ENCODE assay signal across 25 cellular contexts in genomic region chr16:71520550-71520949, GRCh38. TPM values are rescaled to one million over a fixed set of nuclear protein-coding genes. Genes with fewer than 3 reads are reported as not detected.
A peak's percentile ranks its signal among the peaks of the same experiment; 100 is the strongest.
DNase-seq lines count a peak whose midpoint lies in the region; ATAC-seq, FAIRE-seq and TF ChIP-seq lines count a peak whose summit lies in the region.
"Had no signal": no experiment of that assay in that cellular context is flagged by ENCODE, and none has a peak within 500 bp of the region (broad histone marks: within the 10 kb centered on the region; RNA-seq: fewer than 3 reads in every experiment).

No MANE protein-coding gene starts in this region.

- no peak overlapping the region; the same call in 1 of the 2 replicates for H2AK5ac ChIP-seq in H1 (ENCODE audit: low read depth, low read length)

- no peak for TF ChIP-seq RAD21 in HCT116 (IDR thresholded peaks at IDR 0.05; ENCODE audit: low read depth)
- TF ChIP-seq RAD21 in H1 (IDR thresholded peaks at IDR 0.05 in 1 of 2, conservative IDR thresholded peaks at IDR 0.05 in 1 of 2; ENCODE audit: low read depth in 2 of 2, low read length in 2 of 2) = no peak

- no peak overlapping the region for H4K5ac ChIP-seq in H1 (ENCODE audit: insufficient read length, low read depth, low read length)

- POLR2A ChIA-PET in HCT116 (lab: Charles Lee) = no interaction called here
- POLR2A ChIA-PET in PC-3 (lab: Charles Lee; ENCODE audit: unreplicated experiment) = no interaction called here
- POLR2A ChIA-PET in H1 (lab: Charles Lee; ENCODE audit: partially characterized antibody) = no interaction called here

- intact Hi-C loops in HCT116 (cut with micrococcal nuclease) = no loop called here
- intact Hi-C loops in PC-3 (cut with micrococcal nuclease) = no loop called here
- intact Hi-C loops in activated T-helper 1 cell treated with anti-CD3 and anti-CD28 coated beads, Interleukin-12 subunit alpha, Interleukin-12 subunit beta, Interleukin-2, Interleukin-4 antibody, amounts not matched to agents 30 ng/mL and 10 ng/mL and 1 ng/mL, durations not matched to agents 14 hours and 24 hours and 36 hours (cut with micrococcal nuclease) = no loop called here

- H3K27me3 ChIP-seq in HCT116 (ENCODE audit: insufficient read depth, low read length) = no peaks in the 10 kb centered on the region
- H3K27me3 ChIP-seq in PC-3 (ENCODE audit: low read length) = peaks cover 27% of the 10 kb centered on the region
- H3K27me3 ChIP-seq in H1 (replicated peaks in 1 of 4; ENCODE audit: control insufficient read depth in 3 of 4, extremely low read depth in 1 of 4, insufficient read depth in 3 of 4, low read length in 3 of 4) = no peaks in the 10 kb centered on the region
- H3K27me3 ChIP-seq: Peyer's patch had no signal

- H3K18ac ChIP-seq in H1 (ENCODE audit: extremely low read depth, low read length) = no peak overlapping the region

- H3K79me2 ChIP-seq in HCT116 (ENCODE audit: insufficient read depth, low read length) (no peaks in the 10 kb centered on the region), PC-3 (ENCODE audit: low read length) (no peaks in the 10 kb centered on the region), H1 (ENCODE audit: control insufficient read depth in 1 of 2, insufficient read depth in 2 of 2, low read length in 2 of 2) (no peaks in the 10 kb centered on the region)

- H3K36me3 ChIP-seq in HCT116 (ENCODE audit: control insufficient read depth in 1 of 2, insufficient read depth in 2 of 2, low read length in 2 of 2) = no peaks in the 10 kb centered on the region
- no peaks in the 10 kb centered on the region for H3K36me3 ChIP-seq in PC-3 (ENCODE audit: low read depth, low read length)
- no peaks in the 10 kb centered on the region for H3K36me3 ChIP-seq in H1 (ENCODE audit: control insufficient read depth in 2 of 4, insufficient read depth in 4 of 4, low read length in 3 of 4)
- H3K36me3 ChIP-seq: BE2C, Peyer's patch had no signal

- DNase-seq in HCT116 (ENCODE audit: low read depth, low spot score) (no peak), PC-3 (peak; percentile 15), H1 (ENCODE audit: low read depth in 1 of 2, low spot score in 2 of 2) (no peak), left kidney (ENCODE audit: low read depth, low spot score) (peak; percentile 37), HCEC 1CT (no peak)
- no peak for DNase-seq in activated T-helper 1 cell treated with anti-CD3 and anti-CD28 coated beads, Interleukin-12 subunit alpha, Interleukin-12 subunit beta, Interleukin-2, Interleukin-4 antibody, amounts not matched to agents 30 ng/mL and 10 ng/mL and 1 ng/mL, durations not matched to agents 14 hours and 24 hours and 36 hours (ENCODE audit: low spot score)
- DNase-seq: BE2C; DMS79 treated with DMSO at 0.1 percent for 48 hours; GOT3; NCI-H1092; NCI-H1436; NCI-H2029; NCI-H226; NCI-H510A treated with DMSO at 0.1 percent for 48 hours; NCI-H774; NK-92 treated with Interleukin-12 subunit alpha and Interleukin-12 subunit beta, amount 100 ng/mL, for 24 hours; Peyer's patch; Right ventricle myocardium superior had no signal

- TF ChIP-seq POLR2A in HCT116 (IDR thresholded peaks at IDR 0.05; ENCODE audit: borderline replicate concordance, extremely low read depth, insufficient read depth, insufficient read length) (no peak), H1 (IDR thresholded peaks at IDR 0.05; ENCODE audit: control extremely low read depth in 1 of 2, low read depth in 2 of 2, low read length in 2 of 2) (no peak)

- H3K4me2 ChIP-seq in HCT116 (ENCODE audit: low read length) (no peak overlapping the region), PC-3 (ENCODE audit: low read length) (no peak overlapping the region), H1 (ENCODE audit: insufficient read depth in 1 of 2, low read depth in 2 of 2, low read length in 2 of 2) (no peak overlapping the region)

- H3K9ac ChIP-seq in HCT116 (ENCODE audit: low read length) (no peak overlapping the region), PC-3 (ENCODE audit: low read length) (no peak overlapping the region), H1 (replicated peaks in 1 of 4; ENCODE audit: extremely low read depth in 1 of 4, low read depth in 3 of 4, low read length in 3 of 4) (no peak overlapping the region)

- H2BK12ac ChIP-seq in H1 (ENCODE audit: low read depth, low read length) = no peak overlapping the region

- H3K9me2 ChIP-seq in HCT116 (ENCODE audit: insufficient read depth) (no peaks in the 10 kb centered on the region), PC-3 (replicated peaks; ENCODE audit: low read length) (no peaks in the 10 kb centered on the region)

- H2BK5ac ChIP-seq in H1 (ENCODE audit: low read depth, low read length) = no peak overlapping the region

- H3K4me1 ChIP-seq in HCT116 (ENCODE audit: control insufficient read depth in 1 of 2, insufficient read depth in 2 of 2, low read length in 2 of 2) = peaks cover 0 to 7% of the 10 kb centered on the region in 2 experiments; a peak in 1 of 4 replicates
- no peaks in the 10 kb centered on the region for H3K4me1 ChIP-seq in PC-3 (ENCODE audit: insufficient read depth, low read length)
- peaks cover 0 to 12% (median 7%) of the 10 kb centered on the region in 4 experiments; a peak in 4 of 7 replicates for H3K4me1 ChIP-seq in H1 (replicated peaks in 1 of 4; ENCODE audit: control insufficient read depth in 3 of 4, insufficient read depth in 4 of 4, low read length in 3 of 4)
- H3K4me1 ChIP-seq: BE2C, Peyer's patch had no signal

- H3K27ac ChIP-seq in HCT116 (ENCODE audit: low read depth, low read length) (no peak overlapping the region), PC-3 (ENCODE audit: low read length) (no peak overlapping the region), H1 (ENCODE audit: low read depth, low read length) (no peak overlapping the region)
- H3K27ac ChIP-seq: Peyer's patch had no signal

- no peak for TF ChIP-seq EP300 in H1 (IDR thresholded peaks at IDR 0.05; ENCODE audit: borderline replicate concordance in 1 of 2, low read depth in 2 of 2, low read length in 2 of 2)

- FAIRE-seq in H1 (lab: Jason Lieb, UNC) = no peak
- FAIRE-seq: GM12891, HepG2, K562 had no signal

- no peak for TF ChIP-seq CTCF in HCT116 (IDR thresholded peaks at IDR 0.05 in 2 of 3, conservative IDR thresholded peaks at IDR 0.05 in 1 of 3; ENCODE audit: borderline replicate concordance in 1 of 3, insufficient read depth in 1 of 3, low read depth in 2 of 3, low read length in 2 of 3)
- no peak for TF ChIP-seq CTCF in PC-3 (conservative IDR thresholded peaks at IDR 0.05; ENCODE audit: low read depth, low read length)
- no peak for TF ChIP-seq CTCF in H1 (IDR thresholded peaks at IDR 0.05; ENCODE audit: control extremely low read depth in 1 of 3, insufficient read depth in 1 of 3, low read depth in 1 of 3, low read length in 3 of 3)

- RAD21 ChIA-PET in HCT116 (lab: Charles Lee; ENCODE audit: low non-redundant PET in 1 of 2, low total read pairs in 2 of 2, uncharacterized antibody in 2 of 2, unreplicated experiment in 2 of 2) = no interaction called here

- ATAC-seq in HCT116 (0 out of 2 replicates have a peak, but pooled peaks have one; percentile 20), PC-3 (no peak), GM21786 (IDR thresholded peaks at IDR 0.05; ENCODE audit: unreplicated experiment) (no peak)
- ATAC-seq: HepG2, K562 had no signal

- H3K27me3 Mint-ChIP-seq in activated T-helper 1 cell treated with anti-CD3 and anti-CD28 coated beads, Interleukin-12 subunit alpha, Interleukin-12 subunit beta, Interleukin-2, Interleukin-4 antibody, amounts not matched to agents 30 ng/mL and 10 ng/mL and 1 ng/mL, durations not matched to agents 14 hours and 24 hours and 36 hours (ENCODE audit: insufficient read depth) = peaks cover 5% of the 10 kb centered on the region

- no peaks in the 10 kb centered on the region for H3K4me1 Mint-ChIP-seq in activated T-helper 1 cell treated with anti-CD3 and anti-CD28 coated beads, Interleukin-12 subunit alpha, Interleukin-12 subunit beta, Interleukin-2, Interleukin-4 antibody, amounts not matched to agents 30 ng/mL and 10 ng/mL and 1 ng/mL, durations not matched to agents 14 hours and 24 hours and 36 hours (ENCODE audit: low read depth)

- H2AFZ ChIP-seq in HCT116 (ENCODE audit: low read depth, low read length, poor library complexity, severe bottlenecking) (no peak overlapping the region), PC-3 (ENCODE audit: low read length) (no peak overlapping the region), H1 (ENCODE audit: low read length) (no peak overlapping the region)

- no peak overlapping the region for H3K14ac ChIP-seq in H1 (ENCODE audit: insufficient read length)

- H3F3A ChIP-seq in PC-3 (ENCODE audit: low read length, unreplicated experiment) = no peaks in the 10 kb centered on the region

- no peak overlapping the region for H3K4me3 Mint-ChIP-seq in activated T-helper 1 cell treated with anti-CD3 and anti-CD28 coated beads, Interleukin-12 subunit alpha, Interleukin-12 subunit beta, Interleukin-2, Interleukin-4 antibody, amounts not matched to agents 30 ng/mL and 10 ng/mL and 1 ng/mL, durations not matched to agents 14 hours and 24 hours and 36 hours

- no peaks in the 10 kb centered on the region for H4K20me1 ChIP-seq in HCT116 (ENCODE audit: insufficient read depth)
- no peaks in the 10 kb centered on the region for H4K20me1 ChIP-seq in PC-3 (ENCODE audit: low read length)
- H4K20me1 ChIP-seq in H1 (replicated peaks in 1 of 2; ENCODE audit: control insufficient read depth in 1 of 2, insufficient read depth in 2 of 2, low read length in 2 of 2) = no peaks in the 10 kb centered on the region

- no peak overlapping the region for H3K4ac ChIP-seq in H1 (replicated peaks; ENCODE audit: insufficient read length, low read depth, low read length)

- no peak overlapping the region for H3K4me3 ChIP-seq in HCT116 (replicated peaks in 1 of 2; ENCODE audit: low read depth in 1 of 2, low read length in 2 of 2)
- H3K4me3 ChIP-seq in PC-3 (ENCODE audit: low read length) = no peak overlapping the region
- H3K4me3 ChIP-seq in H1 (ENCODE audit: extremely low read depth in 1 of 4, insufficient read depth in 2 of 4, low read depth in 3 of 4, low read length in 4 of 4) = no peak overlapping the region
- H3K4me3 ChIP-seq: K562, Peyer's patch had no signal

- H3K9me3 Mint-ChIP-seq in activated T-helper 1 cell treated with anti-CD3 and anti-CD28 coated beads, Interleukin-12 subunit alpha, Interleukin-12 subunit beta, Interleukin-2, Interleukin-4 antibody, amounts not matched to agents 30 ng/mL and 10 ng/mL and 1 ng/mL, durations not matched to agents 14 hours and 24 hours and 36 hours = no peaks in the 10 kb centered on the region

- no peaks in the 10 kb centered on the region for H3K9me3 ChIP-seq in HCT116 (ENCODE audit: control insufficient read depth in 1 of 2, insufficient read depth in 1 of 2, low read depth in 1 of 2, low read length in 2 of 2)
- no peaks in the 10 kb centered on the region for H3K9me3 ChIP-seq in PC-3 (ENCODE audit: low read length)
- H3K9me3 ChIP-seq in H1 (ENCODE audit: insufficient read depth in 2 of 2, low read depth in 1 of 2, low read length in 1 of 2) = no peaks in the 10 kb centered on the region
- H3K9me3 ChIP-seq: BE2C, Peyer's patch had no signal

- CTCF ChIA-PET in HCT116 (lab: Charles Lee) = no interaction called here
- CTCF ChIA-PET in PC-3 (lab: Charles Lee) = no interaction called here
- CTCF ChIA-PET in H1 (lab: Charles Lee; ENCODE audit: partially characterized antibody) = interaction anchor here (0.7 to 1.4 kb wide), 11 partner anchors 11 to 104 kb away, joined by 3 to 6 read pairs (median 4); no protein-coding TSS in a partner anchor

- no peak overlapping the region for H2BK20ac ChIP-seq in H1 (ENCODE audit: low read length)

- BruUV-seq in HCT116 (replicated peaks; lab: Mats Ljungman, UMichigan) (no TSS peak), PC-3 (replicated peaks; lab: Mats Ljungman, UMichigan) (no TSS peak)

- no peak overlapping the region for H4K8ac ChIP-seq in H1 (ENCODE audit: extremely low read depth, insufficient read depth, low read length)

- H3K23ac ChIP-seq in H1 (ENCODE audit: insufficient read length) = no peak overlapping the region

- no peak overlapping the region for H3K56ac ChIP-seq in H1 (replicated peaks; ENCODE audit: insufficient read length, low read depth, low read length)

- peak overlapping the region; percentile 24 for H2BK120ac ChIP-seq in H1 (replicated peaks; ENCODE audit: low read depth, low read length)

- no peak overlapping the region for H4K91ac ChIP-seq in H1 (replicated peaks; ENCODE audit: insufficient read length, low read length)

- no peaks in the 10 kb centered on the region for H3K23me2 ChIP-seq in H1 (ENCODE audit: low read depth, low read length)

- H3K79me1 ChIP-seq in H1 (ENCODE audit: low read depth, low read length) = no peaks in the 10 kb centered on the region

- no peak overlapping the region for H3K27ac Mint-ChIP-seq in activated T-helper 1 cell treated with anti-CD3 and anti-CD28 coated beads, Interleukin-12 subunit alpha, Interleukin-12 subunit beta, Interleukin-2, Interleukin-4 antibody, amounts not matched to agents 30 ng/mL and 10 ng/mL and 1 ng/mL, durations not matched to agents 14 hours and 24 hours and 36 hours

- 89% methylated on average over 3 of the region's 3 CpGs; no CpG with 5 or more reads in 1 of the 2 experiments for WGBS in H1 (ENCODE audit: extremely low coverage in 1 of 2, insufficient coverage in 1 of 2, insufficient read length in 1 of 2, insufficient replicate concordance in 2 of 2, low coverage in 1 of 2, low lambda C conversion rate in 2 of 2, missing lambda C conversion rate in 1 of 2), 2 experiments

- H2BK15ac ChIP-seq in H1 (ENCODE audit: low read length) = no peak overlapping the region

- H3K36me3 Mint-ChIP-seq in activated T-helper 1 cell treated with anti-CD3 and anti-CD28 coated beads, Interleukin-12 subunit alpha, Interleukin-12 subunit beta, Interleukin-2, Interleukin-4 antibody, amounts not matched to agents 30 ng/mL and 10 ng/mL and 1 ng/mL, durations not matched to agents 14 hours and 24 hours and 36 hours (ENCODE audit: low read depth) = no peaks in the 10 kb centered on the region

RNA-seq across cellular contexts. Expression of gene CHST4, which starts 5.7 kb away (rescaled TPM):
- total RNA-seq in HCT116 (2021; ENCODE audit: unreplicated experiment) = 0.59 TPM
- 1.0 TPM in 2 replicates for polyA plus RNA-seq in HCT116 (2012)
- not detected in 2 replicates for total RNA-seq in PC-3 (2014; rRNA removed)
- 11.7 and 12.1 TPM in 2 replicates for total RNA-seq in H1 (2021; fragmentation: NEBNext Ultra II Directional; extraction: Animal tissue kit (Norgen Biotek cat#: 25700))
- 14.6 and 17.0 TPM in 2 replicates for polyA plus RNA-seq in H1 (2011; rRNA removed)
- 12.6 TPM for polyA plus RNA-seq in H1 (2011; cell fraction: cytosol; rRNA removed)
- 13.9 TPM for polyA plus RNA-seq in H1 (2011; cell fraction: nucleus; rRNA removed)
- 9.8 to 12.9 TPM (median 11.2 TPM) in 4 replicates for polyA plus RNA-seq in H1 (2012, experiment 1 of 2)
- polyA plus RNA-seq in H1 (2012, experiment 2 of 2) = 8.0 TPM
- polyA plus RNA-seq in H1 (2013, experiment 1 of 2) = 15.6 TPM
- 15.4 TPM for polyA plus RNA-seq in H1 (2013, experiment 2 of 2)
- 30.1 and 33.6 TPM in 2 replicates for polyA minus RNA-seq in H1 (2011; rRNA and poly(A)+ RNA removed)
- polyA minus RNA-seq in H1 (2011; cell fraction: cytosol; rRNA and poly(A)+ RNA removed) = 16.4 TPM
- 11.5 TPM for polyA minus RNA-seq in H1 (2011; cell fraction: nucleus; rRNA and poly(A)+ RNA removed)
- not detected in 2 replicates for total RNA-seq in activated T-helper 1 cell treated with anti-CD3 and anti-CD28 coated beads, Interleukin-12 subunit alpha, Interleukin-12 subunit beta, Interleukin-2, Interleukin-4 antibody, amounts not matched to agents 30 ng/mL and 10 ng/mL and 1 ng/mL, durations not matched to agents 14 hours and 24 hours and 36 hours
- total RNA-seq: A673, G401, HepG2, Peyer's patch, Right ventricle myocardium superior had no signal
- polyA plus RNA-seq: HepG2, K562 had no signal

RNA-seq across cellular contexts. Expression of gene ZNF19, which starts 31.4 kb away (rescaled TPM):
- total RNA-seq in HCT116 (2021; ENCODE audit: unreplicated experiment) (5.4 TPM), PC-3 (2014; rRNA removed) (0.40 and 1.5 TPM in 2 replicates)
- polyA plus RNA-seq in HCT116 (2012) = 1.6 and 1.9 TPM in 2 replicates
- 3.5 TPM in 2 replicates for total RNA-seq in H1 (2021; fragmentation: NEBNext Ultra II Directional; extraction: Animal tissue kit (Norgen Biotek cat#: 25700))
- polyA plus RNA-seq in H1 (2011; rRNA removed) = 1.1 and 1.5 TPM in 2 replicates
- 2.1 TPM for polyA plus RNA-seq in H1 (2011; cell fraction: cytosol; rRNA removed)
- 1.5 TPM for polyA plus RNA-seq in H1 (2011; cell fraction: nucleus; rRNA removed)
- 1.9 to 2.2 TPM (median 2.2 TPM) in 4 replicates for polyA plus RNA-seq in H1 (2012, experiment 1 of 2)
- 0.33 TPM for polyA plus RNA-seq in H1 (2012, experiment 2 of 2)
- polyA plus RNA-seq in H1 (2013, experiment 1 of 2) = 1.9 TPM
- polyA plus RNA-seq in H1 (2013, experiment 2 of 2) = 1.9 TPM
- 5.0 and 7.4 TPM in 2 replicates for polyA minus RNA-seq in H1 (2011; rRNA and poly(A)+ RNA removed)
- polyA minus RNA-seq in H1 (2011; cell fraction: cytosol; rRNA and poly(A)+ RNA removed) = 4.4 TPM
- polyA minus RNA-seq in H1 (2011; cell fraction: nucleus; rRNA and poly(A)+ RNA removed) = 13.4 TPM
- total RNA-seq in activated T-helper 1 cell treated with anti-CD3 and anti-CD28 coated beads, Interleukin-12 subunit alpha, Interleukin-12 subunit beta, Interleukin-2, Interleukin-4 antibody, amounts not matched to agents 30 ng/mL and 10 ng/mL and 1 ng/mL, durations not matched to agents 14 hours and 24 hours and 36 hours = 1.7 and 2.1 TPM in 2 replicates

RNA-seq across cellular contexts. Expression of gene TAT, which starts 56.3 kb away (rescaled TPM):
- total RNA-seq in HCT116 (2021; ENCODE audit: unreplicated experiment) (0.91 TPM), PC-3 (2014; rRNA removed) (not detected in 2 replicates)
- polyA plus RNA-seq in HCT116 (2012) = 0.02 and 0.07 TPM in 2 replicates
- total RNA-seq in H1 (2021; fragmentation: NEBNext Ultra II Directional; extraction: Animal tissue kit (Norgen Biotek cat#: 25700)) = not detected in 2 replicates
- 0.03 and 0.13 TPM in 2 replicates for polyA plus RNA-seq in H1 (2011; rRNA removed)
- 0.05 TPM for polyA plus RNA-seq in H1 (2011; cell fraction: cytosol; rRNA removed)
- 0.06 TPM for polyA plus RNA-seq in H1 (2011; cell fraction: nucleus; rRNA removed)
- polyA plus RNA-seq in H1 (2012, experiment 1 of 2) = 0.04 to 0.05 TPM in 2 of 4 replicates, not detected in the others
- polyA plus RNA-seq in H1 (2012, experiment 2 of 2) = not detected
- polyA plus RNA-seq in H1 (2013, experiment 1 of 2) = not detected
- 0.02 TPM for polyA plus RNA-seq in H1 (2013, experiment 2 of 2)
- polyA minus RNA-seq in H1 (2011; rRNA and poly(A)+ RNA removed) = 0.10 and 0.25 TPM in 2 replicates
- polyA minus RNA-seq in H1 (2011; cell fraction: cytosol; rRNA and poly(A)+ RNA removed) = not detected
- not detected for polyA minus RNA-seq in H1 (2011; cell fraction: nucleus; rRNA and poly(A)+ RNA removed)
- not detected in 2 replicates for total RNA-seq in activated T-helper 1 cell treated with anti-CD3 and anti-CD28 coated beads, Interleukin-12 subunit alpha, Interleukin-12 subunit beta, Interleukin-2, Interleukin-4 antibody, amounts not matched to agents 30 ng/mL and 10 ng/mL and 1 ng/mL, durations not matched to agents 14 hours and 24 hours and 36 hours
- total RNA-seq: A673, G401, LHCN-M2 had no signal

RNA-seq across cellular contexts. Expression of gene ZNF23, which starts 58.5 kb away (rescaled TPM):
- total RNA-seq in HCT116 (2021; ENCODE audit: unreplicated experiment) (11.1 TPM), PC-3 (2014; rRNA removed) (6.6 and 7.5 TPM in 2 replicates)
- 7.8 and 9.6 TPM in 2 replicates for polyA plus RNA-seq in HCT116 (2012)
- 10.2 and 12.7 TPM in 2 replicates for total RNA-seq in H1 (2021; fragmentation: NEBNext Ultra II Directional; extraction: Animal tissue kit (Norgen Biotek cat#: 25700))
- 2.4 and 3.3 TPM in 2 replicates for polyA plus RNA-seq in H1 (2011; rRNA removed)
- 5.6 TPM for polyA plus RNA-seq in H1 (2011; cell fraction: cytosol; rRNA removed)
- polyA plus RNA-seq in H1 (2011; cell fraction: nucleus; rRNA removed) = 9.6 TPM
- 8.1 to 11.0 TPM (median 9.8 TPM) in 4 replicates for polyA plus RNA-seq in H1 (2012, experiment 1 of 2)
- 0.64 TPM for polyA plus RNA-seq in H1 (2012, experiment 2 of 2)
- polyA plus RNA-seq in H1 (2013, experiment 1 of 2) = 7.0 TPM
- 6.4 TPM for polyA plus RNA-seq in H1 (2013, experiment 2 of 2)
- 8.3 and 11.6 TPM in 2 replicates for polyA minus RNA-seq in H1 (2011; rRNA and poly(A)+ RNA removed)
- polyA minus RNA-seq in H1 (2011; cell fraction: cytosol; rRNA and poly(A)+ RNA removed) = 3.3 TPM
- 14.8 TPM for polyA minus RNA-seq in H1 (2011; cell fraction: nucleus; rRNA and poly(A)+ RNA removed)
- 4.9 and 6.4 TPM in 2 replicates for total RNA-seq in activated T-helper 1 cell treated with anti-CD3 and anti-CD28 coated beads, Interleukin-12 subunit alpha, Interleukin-12 subunit beta, Interleukin-2, Interleukin-4 antibody, amounts not matched to agents 30 ng/mL and 10 ng/mL and 1 ng/mL, durations not matched to agents 14 hours and 24 hours and 36 hours

Comparison
In these comparisons a context has a peak if more than half of its experiments do, and no peak if none do; other contexts are left out.
1. DNase-seq: peak in PC-3 (single experiment) and left kidney (single experiment); none in HCT116 (single experiment), H1 (0 of 2), HCEC 1CT (single experiment) and activated T-helper 1 cell treated with anti-CD3 and anti-CD28 coated beads, Interleukin-12 subunit alpha, Interleukin-12 subunit beta, Interleukin-2, Interleukin-4 antibody, amounts not matched to agents 30 ng/mL and 10 ng/mL and 1 ng/mL, durations not matched to agents 14 hours and 24 hours and 36 hours (single experiment).